Comparison of ENCODE assay signal across 9 cellular contexts in the genomic region with DNA sequence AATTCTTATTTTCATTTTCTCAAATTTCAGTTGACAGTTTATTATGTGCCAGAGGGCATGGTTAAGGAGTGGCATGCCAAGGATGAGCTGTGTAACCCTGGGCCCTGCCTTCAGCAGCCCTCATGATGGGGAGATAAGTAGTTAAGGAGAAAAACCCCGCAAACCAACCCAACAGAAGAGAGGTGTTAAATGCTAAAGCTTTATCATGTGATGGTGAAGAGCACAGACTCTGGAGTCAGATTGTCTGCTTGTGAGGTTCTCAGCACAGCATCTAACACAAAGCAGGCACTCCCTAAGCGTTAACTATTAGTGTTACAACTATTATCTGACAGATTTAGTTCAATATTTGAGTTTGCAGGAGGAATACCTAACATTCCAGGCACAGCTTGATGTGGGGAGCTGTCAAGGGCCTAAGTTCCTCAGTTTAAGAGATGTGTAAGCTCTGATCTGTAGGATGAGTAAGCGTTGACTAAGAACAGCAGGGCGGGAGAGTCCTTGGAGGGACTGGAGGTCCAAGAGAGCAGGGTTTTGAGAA. TPM values are rescaled to one million over a fixed set of nuclear protein-coding genes. Genes with fewer than 3 reads are reported as not detected.
DNase-seq lines count a peak whose midpoint lies in the region; ATAC-seq and TF ChIP-seq lines count a peak whose summit lies in the region.
"Had no signal": no experiment of that assay in that cellular context is flagged by ENCODE, and none has a peak within 500 bp of the region (broad histone marks: within the 10 kb centered on the region; RNA-seq: fewer than 3 reads in every experiment).

No MANE protein-coding gene starts in this region.

- peak; percentile 77 for DNase-seq in ELF-1 (ENCODE audit: low read depth, low spot score)
- DNase-seq in NB4 (ENCODE audit: low read depth), result peak; percentile 25
- DNase-seq in effector memory CD8-positive, alpha-beta T cell, result no peak
- DNase-seq in omental fat pad (ENCODE audit: low spot score), result no peak
- no peak for DNase-seq in DMS79 treated with DMSO at 0.1 percent for 48 hours (lab: John Stamatoyannopoulos, UW)
- DNase-seq in stimulated activated CD4-positive, alpha-beta T cell treated with anti-CD3 and anti-CD28 coated beads, Interleukin-1b, Interleukin-23, amount 100 ng/mL, for 48 hours, result no peak
- no peak for DNase-seq in cerebellar nuclear complex (lab: John Stamatoyannopoulos, UW)
- DNase-seq: Peyer's patch had no signal

- peaks cover 5% of the 10 kb centered on the region for H3K36me3 Mint-ChIP-seq in effector memory CD8-positive, alpha-beta T cell (ENCODE audit: insufficient read depth)

- peak overlapping the region; percentile 49 to 59 for H3K27ac Mint-ChIP-seq in effector memory CD8-positive, alpha-beta T cell

- H3K4me3 Mint-ChIP-seq in effector memory CD8-positive, alpha-beta T cell, result no peak overlapping the region

- no peak overlapping the region for H3K4me3 ChIP-seq in NB4 (ENCODE audit: low read depth, low read length)
- H3K4me3 ChIP-seq: Peyer's patch had no signal

- no peaks in the 10 kb centered on the region for H3K27me3 Mint-ChIP-seq in effector memory CD8-positive, alpha-beta T cell

- TF ChIP-seq POLR2A in NB4 (IDR thresholded peaks at IDR 0.05; ENCODE audit: extremely low read depth, insufficient read length), result no peak

- H3K9me3 Mint-ChIP-seq in effector memory CD8-positive, alpha-beta T cell, result no peaks in the 10 kb centered on the region

- TF ChIP-seq CTCF in NB4 (IDR thresholded peaks at IDR 0.05; ENCODE audit: low read depth, low read length) (no peak), omental fat pad (IDR thresholded peaks at IDR 0.05) (no peak)

- peaks cover 15 to 47% of the 10 kb centered on the region in 2 donors for H3K4me1 Mint-ChIP-seq in effector memory CD8-positive, alpha-beta T cell (ENCODE audit: low read depth in 2 of 2)

- ATAC-seq in effector memory CD8-positive, alpha-beta T cell (replicated peaks), result no peak
- ATAC-seq in omental fat pad (ENCODE audit: low FRiP score) (peak; percentile 99), GM19035 (IDR thresholded peaks at IDR 0.05; ENCODE audit: unreplicated experiment) (no peak)

RNA-seq across cellular contexts. Expression of a gene that starts 29.6 kb away (rescaled TPM):
- 10 to 100 TPM; 19.1 to 28.1 (median 22.1) TPM for total RNA-seq in omental fat pad

RNA-seq across cellular contexts. Expression of a gene that starts 56.4 kb away (rescaled TPM):
- 10 to 100 TPM; 17.4 to 29.9 (median 19.1) TPM for total RNA-seq in omental fat pad

Comparison
In these comparisons a context has a peak if more than half of its experiments do, and no peak if none do; other contexts are left out.
1. DNase-seq: peak in ELF-1 (single experiment) and NB4 (single experiment); none in effector memory CD8-positive, alpha-beta T cell (0 of 3), omental fat pad (single experiment), DMS79 treated with DMSO at 0.1 percent for 48 hours (single experiment), stimulated activated CD4-positive, alpha-beta T cell treated with anti-CD3 and anti-CD28 coated beads, Interleukin-1b, Interleukin-23, amount 100 ng/mL, for 48 hours (single experiment) and cerebellar nuclear complex (0 of 2).